ENCODE assay signal across 1 cellular context in the genomic region with DNA sequence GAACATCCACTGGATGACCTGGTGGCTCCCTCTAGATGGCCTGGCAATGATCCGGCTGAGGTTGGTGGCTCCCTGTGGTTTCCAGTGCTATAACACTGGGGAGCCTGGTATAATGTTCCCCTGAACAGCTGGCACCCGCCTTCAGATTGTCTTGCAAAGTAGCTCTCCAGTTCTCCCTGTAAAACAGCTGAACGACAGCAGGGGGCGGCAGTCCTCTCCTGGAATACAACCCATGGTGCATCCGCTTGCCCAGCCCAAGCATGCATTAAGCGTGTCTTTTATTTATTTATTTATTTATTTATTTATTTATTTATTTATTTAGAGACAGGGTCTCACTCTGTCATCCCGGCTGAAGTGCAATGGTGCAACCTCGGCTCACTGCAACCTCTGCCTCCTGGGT.
TF ChIP-seq lines count a peak whose summit lies in the region.

No MANE protein-coding gene starts in this region.

TF ChIP-seq in H1, 55 proteins besides CTCF, POLR2A, EP300 and RAD21 (continued from another document):
- TF ChIP-seq CBX8 (IDR thresholded peaks at IDR 0.05; ENCODE audit: borderline replicate concordance, low read depth, low read length) = no peak
- TF ChIP-seq, protein P1, sequence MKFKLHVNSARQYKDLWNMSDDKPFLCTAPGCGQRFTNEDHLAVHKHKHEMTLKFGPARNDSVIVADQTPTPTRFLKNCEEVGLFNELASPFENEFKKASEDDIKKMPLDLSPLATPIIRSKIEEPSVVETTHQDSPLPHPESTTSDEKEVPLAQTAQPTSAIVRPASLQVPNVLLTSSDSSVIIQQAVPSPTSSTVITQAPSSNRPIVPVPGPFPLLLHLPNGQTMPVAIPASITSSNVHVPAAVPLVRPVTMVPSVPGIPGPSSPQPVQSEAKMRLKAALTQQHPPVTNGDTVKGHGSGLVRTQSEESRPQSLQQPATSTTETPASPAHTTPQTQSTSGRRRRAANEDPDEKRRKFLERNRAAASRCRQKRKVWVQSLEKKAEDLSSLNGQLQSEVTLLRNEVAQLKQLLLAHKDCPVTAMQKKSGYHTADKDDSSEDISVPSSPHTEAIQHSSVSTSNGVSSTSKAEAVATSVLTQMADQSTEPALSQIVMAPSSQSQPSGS (IDR thresholded peaks at IDR 0.05; ENCODE audit: low read length) = no peak
- TF ChIP-seq HDAC6 (IDR thresholded peaks at IDR 0.05; ENCODE audit: low read depth, low read length) = no peak
- no peak for TF ChIP-seq RFX5 (IDR thresholded peaks at IDR 0.05; ENCODE audit: borderline replicate concordance, low read depth, low read length)
- TF ChIP-seq SP4 (IDR thresholded peaks at IDR 0.05; ENCODE audit: low read length) = no peak
